3 cellular contexts compared by ENCODE assay signal in the genomic region with DNA sequence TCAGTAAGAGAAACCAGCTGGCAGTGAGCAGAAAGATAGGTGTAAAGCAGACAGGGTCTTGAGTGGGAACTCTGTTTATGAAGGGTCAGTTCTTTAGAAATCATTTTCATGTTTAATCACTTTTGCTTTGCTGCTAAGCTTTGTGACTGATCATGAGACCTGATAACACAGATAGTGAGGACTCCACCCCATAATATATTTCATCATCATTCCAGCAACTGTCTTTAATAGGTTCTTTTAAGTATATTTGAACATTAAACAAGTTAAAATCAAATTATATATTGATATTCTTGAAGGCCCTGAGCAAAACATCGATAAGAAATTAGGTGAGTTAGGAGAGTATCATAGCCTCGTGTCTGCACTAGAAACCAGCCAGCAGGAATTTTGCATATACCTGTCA.
TF ChIP-seq lines count a peak whose summit lies in the region.

No MANE protein-coding gene starts in this region.

TF ChIP-seq in A549, 52 proteins besides CTCF, POLR2A, EP300 and RAD21:
- TF ChIP-seq, protein P1, sequence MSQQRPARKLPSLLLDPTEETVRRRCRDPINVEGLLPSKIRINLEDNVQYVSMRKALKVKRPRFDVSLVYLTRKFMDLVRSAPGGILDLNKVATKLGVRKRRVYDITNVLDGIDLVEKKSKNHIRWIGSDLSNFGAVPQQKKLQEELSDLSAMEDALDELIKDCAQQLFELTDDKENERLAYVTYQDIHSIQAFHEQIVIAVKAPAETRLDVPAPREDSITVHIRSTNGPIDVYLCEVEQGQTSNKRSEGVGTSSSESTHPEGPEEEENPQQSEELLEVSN (IDR thresholded peaks at IDR 0.05; ENCODE audit: borderline replicate concordance, low read depth): no peak
- no peak for TF ChIP-seq EHMT2 (IDR thresholded peaks at IDR 0.05; ENCODE audit: low read depth)
- TF ChIP-seq, protein P2, sequence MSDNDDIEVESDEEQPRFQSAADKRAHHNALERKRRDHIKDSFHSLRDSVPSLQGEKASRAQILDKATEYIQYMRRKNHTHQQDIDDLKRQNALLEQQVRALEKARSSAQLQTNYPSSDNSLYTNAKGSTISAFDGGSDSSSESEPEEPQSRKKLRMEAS (IDR thresholded peaks at IDR 0.05): no peak
TF ChIP-seq in A549: peak in this region for 0.

TF ChIP-seq in K562, 482 proteins besides CTCF, POLR2A, EP300 and RAD21:
- TF ChIP-seq CREB1 (IDR thresholded peaks at IDR 0.05) (no peak), CREB1 (CRISPR knock-in tag; IDR thresholded peaks at IDR 0.05) (no peak), ETS2 (tag; IDR thresholded peaks at IDR 0.05; ENCODE audit: borderline replicate concordance, poor library complexity, severe bottlenecking) (no peak), ILK (tag; IDR thresholded peaks at IDR 0.05; ENCODE audit: borderline replicate concordance, low read depth) (no peak), FOXJ2 (tag; IDR thresholded peaks at IDR 0.05) (0 out of 2 replicates have a peak, but pooled peaks have one; percentile 31), CC2D1A (IDR thresholded peaks at IDR 0.05) (no peak), MAFG (tag; conservative IDR thresholded peaks at IDR 0.05) (no peak), CEBPG (CRISPR knock-in tag; IDR thresholded peaks at IDR 0.05) (no peak), CEBPG (tag; conservative IDR thresholded peaks at IDR 0.05 in 1 of 2, IDR thresholded peaks at IDR 0.05 in 1 of 2) (peak; percentile 60 to 74)
- TF ChIP-seq, protein P3, sequence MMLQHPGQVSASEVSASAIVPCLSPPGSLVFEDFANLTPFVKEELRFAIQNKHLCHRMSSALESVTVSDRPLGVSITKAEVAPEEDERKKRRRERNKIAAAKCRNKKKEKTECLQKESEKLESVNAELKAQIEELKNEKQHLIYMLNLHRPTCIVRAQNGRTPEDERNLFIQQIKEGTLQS (IDR thresholded peaks at IDR 0.05): peak; percentile 79
- TF ChIP-seq, protein P3 (CRISPR knock-in tag; conservative IDR thresholded peaks at IDR 0.05): no peak

TF ChIP-seq in HEK293T, 16 proteins besides CTCF, POLR2A, EP300 and RAD21:
- TF ChIP-seq ARNT (IDR thresholded peaks at IDR 0.05) (no peak), SUZ12 (IDR thresholded peaks at IDR 0.05) (no peak), HDGF (IDR thresholded peaks at IDR 0.05; ENCODE audit: borderline replicate concordance) (no peak)
